ENCODE assay signal across 23 cellular contexts in the genomic region with DNA sequence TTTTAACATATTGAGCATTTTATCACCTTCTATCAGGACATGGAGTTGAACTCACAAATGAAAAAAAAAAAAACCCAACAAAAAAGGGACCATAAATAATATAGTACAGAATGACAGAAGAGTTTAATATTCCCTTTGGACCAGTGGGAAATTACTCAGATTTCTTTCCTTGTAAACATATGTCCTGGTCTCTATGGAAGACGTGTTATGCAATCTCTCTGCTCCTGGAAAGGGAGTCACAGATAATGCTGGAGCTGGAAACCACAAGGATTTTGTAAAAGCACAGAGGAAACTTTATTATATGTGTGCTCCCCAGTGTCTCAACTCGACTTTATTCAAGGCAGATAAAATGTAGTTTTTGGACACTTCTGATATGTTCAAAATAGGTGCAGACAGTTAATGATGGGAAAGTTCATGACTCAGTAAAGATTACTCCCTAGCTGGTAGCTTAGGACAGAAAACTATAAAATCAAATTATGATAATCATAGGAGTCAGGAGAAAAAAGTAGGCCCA.
"Had no signal": no experiment of that assay in that cellular context is flagged by ENCODE, and none has a peak within 500 bp of the region (broad histone marks: within the 10 kb centered on the region; RNA-seq: fewer than 3 reads in every experiment).

No MANE protein-coding gene starts in this region.

- ATAC-seq: activated CD8-positive, alpha-beta memory T cell treated with anti-CD3 and anti-CD28 coated beads, Interleukin-2, amount 10 ng/mL, durations not matched to agents 7 days and 5 days; gastrocnemius medialis; heart right ventricle; left colon; lower lobe of right lung had no signal

- H3K4me1 ChIP-seq: gastrocnemius medialis, heart right ventricle, lower lobe of right lung, right atrium auricular region, suprapubic skin had no signal

- H3K9me3 ChIP-seq: esophagus muscularis mucosa, gastrocnemius medialis, lower lobe of right lung, right atrium auricular region, suprapubic skin had no signal

- H3K27ac ChIP-seq: coronary artery, esophagus muscularis mucosa, gastrocnemius medialis, heart right ventricle, lower lobe of right lung, right atrium auricular region, skin epidermis, suprapubic skin had no signal

- H3K27me3 ChIP-seq: gastrocnemius medialis, right atrium auricular region had no signal

- DNase-seq: activated CD4-positive, alpha-beta memory T cell treated with anti-CD3 and anti-CD28 coated beads for 36 hours; activated CD4-positive, CD25-positive, alpha-beta regulatory T cell; activated CD8-positive, alpha-beta memory T cell treated with anti-CD3 and anti-CD28 coated beads, Interleukin-2, amount 10 ng/mL, durations not matched to agents 7 days and 5 days; activated effector memory CD4-positive, alpha-beta T cell treated with Interleukin-2 at 50 U/mL for 16 hours; activated naive CD4-positive, alpha-beta T cell treated with anti-CD3 and anti-CD28 coated beads, Interleukin-2, amount 50 U/mL, for 16 hours; activated T-cell treated with anti-CD3 and anti-CD28 coated beads, Interleukin-2, amount 50 U/mL, for 24 hours; central memory CD4-positive, alpha-beta T cell; effector CD4-positive, alpha-beta T cell; gastrocnemius medialis; heart right ventricle; left colon; lower lobe of right lung; nephron progenitor cell; occipital lobe; stimulated activated CD4-positive, alpha-beta T cell treated with anti-CD3 and anti-CD28 coated beads, Interleukin-4, amount 100 ng/mL, for 4 hours; stimulated activated CD8-positive, alpha-beta memory T cell treated with anti-CD3 and anti-CD28 coated beads, Interleukin-4, amount 100 ng/mL, for 48 hours; stimulated activated naive CD4-positive, alpha-beta T cell treated with Interleukin-2 at 50 U/mL for 16 hours; trophoblast cell had no signal

- H3K36me3 ChIP-seq: esophagus muscularis mucosa, gastrocnemius medialis, heart right ventricle, lower lobe of right lung, right atrium auricular region, suprapubic skin had no signal

- H3K4me3 ChIP-seq: coronary artery, esophagus muscularis mucosa, gastrocnemius medialis, heart right ventricle, lower lobe of right lung, right atrium auricular region, skin epidermis, suprapubic skin had no signal
